ENCODE assay signal across 1 cellular context in genomic region chr10:89609730-89610393, GRCh38.
TF ChIP-seq lines count a peak whose summit lies in the region.

No MANE protein-coding gene starts in this region.

TF ChIP-seq in GM12878, 131 proteins besides CTCF, POLR2A, EP300 and RAD21 (continued from another document and continues in another):
- no peak for TF ChIP-seq ZBTB11 (CRISPR knock-in tag; IDR thresholded peaks at IDR 0.05)
- TF ChIP-seq SMARCA5 (IDR thresholded peaks at IDR 0.05): 0 out of 2 replicates have a peak, but pooled peaks have one; percentile 36
- TF ChIP-seq HSF1 (IDR thresholded peaks at IDR 0.05; ENCODE audit: low read depth, low read length): no peak
- TF ChIP-seq E4F1 (IDR thresholded peaks at IDR 0.05; ENCODE audit: borderline replicate concordance, partially characterized antibody): no peak
- TF ChIP-seq DPF2 (IDR thresholded peaks at IDR 0.05): peak; percentile 35; the same call in 1 of the 2 replicates
- peak; percentile 28 to 61; a peak in 2 of 4 replicates for TF ChIP-seq IKZF2 (IDR thresholded peaks at IDR 0.05)
- no peak for TF ChIP-seq MXI1 (IDR thresholded peaks at IDR 0.05; ENCODE audit: low read depth, low read length)
- no peak for TF ChIP-seq ELK1 (IDR thresholded peaks at IDR 0.05; ENCODE audit: low read depth, low read length)
- TF ChIP-seq HCFC1 (IDR thresholded peaks at IDR 0.05; ENCODE audit: low read length): no peak
- no peak for TF ChIP-seq TCF12 (IDR thresholded peaks at IDR 0.05; ENCODE audit: low read depth, low read length)
- TF ChIP-seq MTA2 (IDR thresholded peaks at IDR 0.05; ENCODE audit: low read depth): 0 out of 2 replicates have a peak, but pooled peaks have one; percentile 20
- no peak for TF ChIP-seq PRDM15 (CRISPR knock-in tag; IDR thresholded peaks at IDR 0.05)
- no peak for TF ChIP-seq JUNB (IDR thresholded peaks at IDR 0.05)
- no peak for TF ChIP-seq MEF2B (IDR thresholded peaks at IDR 0.05; ENCODE audit: partially characterized antibody, poor library complexity, severe bottlenecking)
- no peak for TF ChIP-seq ZBTB4 (CRISPR knock-in tag; IDR thresholded peaks at IDR 0.05)
- TF ChIP-seq CREB1 (IDR thresholded peaks at IDR 0.05; ENCODE audit: low read depth): no peak
- TF ChIP-seq YBX1 (IDR thresholded peaks at IDR 0.05): no peak
- TF ChIP-seq REST (IDR thresholded peaks at IDR 0.05; ENCODE audit: low read depth, low read length): no peak
- no peak for TF ChIP-seq TAF1 (IDR thresholded peaks at IDR 0.05; ENCODE audit: borderline replicate concordance, low read depth, low read length)
- peak; percentile 23 for TF ChIP-seq SKIL (IDR thresholded peaks at IDR 0.05; ENCODE audit: low read depth, poor library complexity, severe bottlenecking)
- no peak for TF ChIP-seq NR2C1 (IDR thresholded peaks at IDR 0.05)
- 0 out of 2 replicates have a peak, but pooled peaks have one; percentile 27 for TF ChIP-seq EED (IDR thresholded peaks at IDR 0.05; ENCODE audit: low read depth)
- no peak for TF ChIP-seq MAX (IDR thresholded peaks at IDR 0.05; ENCODE audit: low read depth, low read length)
- TF ChIP-seq RAD51 (IDR thresholded peaks at IDR 0.05): no peak
- TF ChIP-seq SIN3A (IDR thresholded peaks at IDR 0.05; ENCODE audit: low read depth, low read length): no peak
- no peak for TF ChIP-seq PBX3 (IDR thresholded peaks at IDR 0.05; ENCODE audit: insufficient replicate concordance, low read depth, low read length)
- TF ChIP-seq BHLHE40 (IDR thresholded peaks at IDR 0.05; ENCODE audit: borderline replicate concordance in 1 of 2, low read depth in 2 of 2, low read length in 1 of 2): no peak
- 0 out of 2 replicates have a peak, but pooled peaks have one; percentile 31 for TF ChIP-seq IRF4 (IDR thresholded peaks at IDR 0.05; ENCODE audit: low read depth, low read length)
- no peak for TF ChIP-seq IRF3 (IDR thresholded peaks at IDR 0.05)
